In the genomic region with DNA sequence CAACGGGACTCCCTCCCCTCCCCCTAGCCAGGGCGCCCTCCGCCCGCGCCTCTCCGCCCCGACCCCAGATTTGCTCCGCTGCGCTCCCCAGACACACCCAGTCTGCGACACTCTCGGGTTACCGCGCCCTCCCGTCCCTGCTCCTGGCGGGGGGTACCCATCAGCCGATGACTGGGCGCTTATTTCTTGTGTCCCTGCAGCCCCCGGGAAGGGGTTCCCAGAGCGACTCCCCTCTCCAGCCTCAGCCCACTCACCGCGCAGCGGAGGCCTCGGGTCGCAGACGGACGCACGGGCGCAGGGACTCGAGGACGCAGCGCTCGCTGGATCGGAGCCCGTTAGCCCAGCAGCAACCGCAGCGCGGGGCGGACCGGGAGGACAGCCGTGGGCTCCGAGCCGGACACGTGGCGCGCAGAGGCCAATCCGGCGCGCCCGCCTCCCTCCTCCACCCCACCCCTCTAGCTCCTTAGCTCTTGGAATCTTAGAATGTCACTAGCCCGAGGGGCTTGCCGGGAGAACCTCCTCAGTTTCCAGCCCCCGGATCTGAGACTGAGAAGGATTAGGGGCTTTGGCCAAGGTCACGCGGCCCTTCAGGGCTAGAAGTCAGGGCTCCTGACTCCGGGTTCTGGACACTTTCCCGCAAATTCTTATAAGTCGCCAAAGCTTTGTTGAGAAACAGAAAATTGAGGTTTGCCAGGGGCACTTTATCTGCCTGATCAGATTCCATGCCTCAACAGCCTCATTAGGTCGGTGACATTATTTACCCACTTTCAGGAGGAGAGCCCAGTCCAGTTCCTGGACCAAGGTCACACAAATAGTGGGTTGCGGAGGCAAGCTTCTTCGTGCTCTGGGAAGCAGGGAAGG, we compare ENCODE assay signal across 1 cellular context.
A peak's percentile ranks its signal among the peaks of the same experiment; 100 is the strongest.
TF ChIP-seq lines count a peak whose summit lies in the region.

A gene (minus strand): TSS at position 354 of the 861 bp plus-strand sequence. CDS start 9,878 bp downstream, outside the sequence.

TF ChIP-seq in GM12878, 131 proteins besides CTCF, POLR2A, EP300 and RAD21 (continues in another document):
- TF ChIP-seq, protein P1, sequence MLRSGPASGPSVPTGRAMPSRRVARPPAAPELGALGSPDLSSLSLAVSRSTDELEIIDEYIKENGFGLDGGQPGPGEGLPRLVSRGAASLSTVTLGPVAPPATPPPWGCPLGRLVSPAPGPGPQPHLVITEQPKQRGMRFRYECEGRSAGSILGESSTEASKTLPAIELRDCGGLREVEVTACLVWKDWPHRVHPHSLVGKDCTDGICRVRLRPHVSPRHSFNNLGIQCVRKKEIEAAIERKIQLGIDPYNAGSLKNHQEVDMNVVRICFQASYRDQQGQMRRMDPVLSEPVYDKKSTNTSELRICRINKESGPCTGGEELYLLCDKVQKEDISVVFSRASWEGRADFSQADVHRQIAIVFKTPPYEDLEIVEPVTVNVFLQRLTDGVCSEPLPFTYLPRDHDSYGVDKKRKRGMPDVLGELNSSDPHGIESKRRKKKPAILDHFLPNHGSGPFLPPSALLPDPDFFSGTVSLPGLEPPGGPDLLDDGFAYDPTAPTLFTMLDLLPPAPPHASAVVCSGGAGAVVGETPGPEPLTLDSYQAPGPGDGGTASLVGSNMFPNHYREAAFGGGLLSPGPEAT (IDR thresholded peaks at IDR 0.05; ENCODE audit: low read depth) = peak; percentile 46; the same call in 1 of the 2 replicates
- TF ChIP-seq SUPT20H (IDR thresholded peaks at IDR 0.05; ENCODE audit: borderline replicate concordance, control insufficient read depth, low read depth, low read length) = no peak
- TF ChIP-seq CREB1 (IDR thresholded peaks at IDR 0.05; ENCODE audit: low read depth) = no peak
- peak; percentile 81 for TF ChIP-seq RAD51 (IDR thresholded peaks at IDR 0.05)
- TF ChIP-seq, protein P2, sequence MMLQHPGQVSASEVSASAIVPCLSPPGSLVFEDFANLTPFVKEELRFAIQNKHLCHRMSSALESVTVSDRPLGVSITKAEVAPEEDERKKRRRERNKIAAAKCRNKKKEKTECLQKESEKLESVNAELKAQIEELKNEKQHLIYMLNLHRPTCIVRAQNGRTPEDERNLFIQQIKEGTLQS (IDR thresholded peaks at IDR 0.05; ENCODE audit: borderline replicate concordance, extremely low read depth, low read depth, low read length) = peak; percentile 77
- peak; percentile 73; the same call in 2 of the 3 replicates for TF ChIP-seq POU2F2 (IDR thresholded peaks at IDR 0.05; ENCODE audit: borderline replicate concordance, low read depth, low read length)
- no peak for TF ChIP-seq CBX3 (IDR thresholded peaks at IDR 0.05; ENCODE audit: borderline replicate concordance, low read depth)
- no peak for TF ChIP-seq SMC3 (IDR thresholded peaks at IDR 0.05; ENCODE audit: borderline replicate concordance, low read length)
- 0 out of 2 replicates have a peak, but pooled peaks have one; percentile 57 for TF ChIP-seq GATAD2B (conservative IDR thresholded peaks at IDR 0.05; ENCODE audit: low read depth)
- TF ChIP-seq ASH2L (IDR thresholded peaks at IDR 0.05; ENCODE audit: borderline replicate concordance, low read depth) = no peak
- TF ChIP-seq, protein P3, sequence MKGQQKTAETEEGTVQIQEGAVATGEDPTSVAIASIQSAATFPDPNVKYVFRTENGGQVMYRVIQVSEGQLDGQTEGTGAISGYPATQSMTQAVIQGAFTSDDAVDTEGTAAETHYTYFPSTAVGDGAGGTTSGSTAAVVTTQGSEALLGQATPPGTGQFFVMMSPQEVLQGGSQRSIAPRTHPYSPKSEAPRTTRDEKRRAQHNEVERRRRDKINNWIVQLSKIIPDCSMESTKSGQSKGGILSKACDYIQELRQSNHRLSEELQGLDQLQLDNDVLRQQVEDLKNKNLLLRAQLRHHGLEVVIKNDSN (IDR thresholded peaks at IDR 0.05; ENCODE audit: borderline replicate concordance, extremely low read length, insufficient read depth, low read depth, low read length) = peak; percentile 96
- peak; percentile 36; the same call in 1 of the 2 replicates for TF ChIP-seq TAF1 (IDR thresholded peaks at IDR 0.05; ENCODE audit: borderline replicate concordance, low read depth, low read length)
- no peak for TF ChIP-seq ZNF622 (IDR thresholded peaks at IDR 0.05)
- TF ChIP-seq NFXL1 (IDR thresholded peaks at IDR 0.05; ENCODE audit: borderline replicate concordance) = no peak
- 0 out of 2 replicates have a peak, but pooled peaks have one; percentile 30 for TF ChIP-seq CHD1 (IDR thresholded peaks at IDR 0.05; ENCODE audit: low read depth, low read length)
- TF ChIP-seq, protein P4, sequence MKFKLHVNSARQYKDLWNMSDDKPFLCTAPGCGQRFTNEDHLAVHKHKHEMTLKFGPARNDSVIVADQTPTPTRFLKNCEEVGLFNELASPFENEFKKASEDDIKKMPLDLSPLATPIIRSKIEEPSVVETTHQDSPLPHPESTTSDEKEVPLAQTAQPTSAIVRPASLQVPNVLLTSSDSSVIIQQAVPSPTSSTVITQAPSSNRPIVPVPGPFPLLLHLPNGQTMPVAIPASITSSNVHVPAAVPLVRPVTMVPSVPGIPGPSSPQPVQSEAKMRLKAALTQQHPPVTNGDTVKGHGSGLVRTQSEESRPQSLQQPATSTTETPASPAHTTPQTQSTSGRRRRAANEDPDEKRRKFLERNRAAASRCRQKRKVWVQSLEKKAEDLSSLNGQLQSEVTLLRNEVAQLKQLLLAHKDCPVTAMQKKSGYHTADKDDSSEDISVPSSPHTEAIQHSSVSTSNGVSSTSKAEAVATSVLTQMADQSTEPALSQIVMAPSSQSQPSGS (IDR thresholded peaks at IDR 0.05; ENCODE audit: low read length) = no peak
- TF ChIP-seq SP1 (IDR thresholded peaks at IDR 0.05; ENCODE audit: low read depth, low read length) = peak; percentile 35
- TF ChIP-seq, protein P5, sequence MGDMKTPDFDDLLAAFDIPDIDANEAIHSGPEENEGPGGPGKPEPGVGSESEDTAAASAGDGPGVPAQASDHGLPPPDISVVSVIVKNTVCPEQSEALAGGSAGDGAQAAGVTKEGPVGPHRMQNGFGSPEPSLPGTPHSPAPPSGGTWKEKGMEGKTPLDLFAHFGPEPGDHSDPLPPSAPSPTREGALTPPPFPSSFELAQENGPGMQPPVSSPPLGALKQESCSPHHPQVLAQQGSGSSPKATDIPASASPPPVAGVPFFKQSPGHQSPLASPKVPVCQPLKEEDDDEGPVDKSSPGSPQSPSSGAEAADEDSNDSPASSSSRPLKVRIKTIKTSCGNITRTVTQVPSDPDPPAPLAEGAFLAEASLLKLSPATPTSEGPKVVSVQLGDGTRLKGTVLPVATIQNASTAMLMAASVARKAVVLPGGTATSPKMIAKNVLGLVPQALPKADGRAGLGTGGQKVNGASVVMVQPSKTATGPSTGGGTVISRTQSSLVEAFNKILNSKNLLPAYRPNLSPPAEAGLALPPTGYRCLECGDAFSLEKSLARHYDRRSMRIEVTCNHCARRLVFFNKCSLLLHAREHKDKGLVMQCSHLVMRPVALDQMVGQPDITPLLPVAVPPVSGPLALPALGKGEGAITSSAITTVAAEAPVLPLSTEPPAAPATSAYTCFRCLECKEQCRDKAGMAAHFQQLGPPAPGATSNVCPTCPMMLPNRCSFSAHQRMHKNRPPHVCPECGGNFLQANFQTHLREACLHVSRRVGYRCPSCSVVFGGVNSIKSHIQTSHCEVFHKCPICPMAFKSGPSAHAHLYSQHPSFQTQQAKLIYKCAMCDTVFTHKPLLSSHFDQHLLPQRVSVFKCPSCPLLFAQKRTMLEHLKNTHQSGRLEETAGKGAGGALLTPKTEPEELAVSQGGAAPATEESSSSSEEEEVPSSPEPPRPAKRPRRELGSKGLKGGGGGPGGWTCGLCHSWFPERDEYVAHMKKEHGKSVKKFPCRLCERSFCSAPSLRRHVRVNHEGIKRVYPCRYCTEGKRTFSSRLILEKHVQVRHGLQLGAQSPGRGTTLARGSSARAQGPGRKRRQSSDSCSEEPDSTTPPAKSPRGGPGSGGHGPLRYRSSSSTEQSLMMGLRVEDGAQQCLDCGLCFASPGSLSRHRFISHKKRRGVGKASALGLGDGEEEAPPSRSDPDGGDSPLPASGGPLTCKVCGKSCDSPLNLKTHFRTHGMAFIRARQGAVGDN (IDR thresholded peaks at IDR 0.05) = 0 out of 2 replicates have a peak, but pooled peaks have one; percentile 14
- TF ChIP-seq, protein P6, sequence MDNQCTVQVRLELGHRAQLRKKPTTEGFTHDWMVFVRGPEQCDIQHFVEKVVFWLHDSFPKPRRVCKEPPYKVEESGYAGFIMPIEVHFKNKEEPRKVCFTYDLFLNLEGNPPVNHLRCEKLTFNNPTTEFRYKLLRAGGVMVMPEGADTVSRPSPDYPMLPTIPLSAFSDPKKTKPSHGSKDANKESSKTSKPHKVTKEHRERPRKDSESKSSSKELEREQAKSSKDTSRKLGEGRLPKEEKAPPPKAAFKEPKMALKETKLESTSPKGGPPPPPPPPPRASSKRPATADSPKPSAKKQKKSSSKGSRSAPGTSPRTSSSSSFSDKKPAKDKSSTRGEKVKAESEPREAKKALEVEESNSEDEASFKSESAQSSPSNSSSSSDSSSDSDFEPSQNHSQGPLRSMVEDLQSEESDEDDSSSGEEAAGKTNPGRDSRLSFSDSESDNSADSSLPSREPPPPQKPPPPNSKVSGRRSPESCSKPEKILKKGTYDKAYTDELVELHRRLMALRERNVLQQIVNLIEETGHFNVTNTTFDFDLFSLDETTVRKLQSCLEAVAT (IDR thresholded peaks at IDR 0.05) = peak; percentile 50; the same call in 1 of the 2 replicates
- TF ChIP-seq EGR1 (IDR thresholded peaks at IDR 0.05; ENCODE audit: borderline replicate concordance in 1 of 2, low read depth in 2 of 2, low read length in 2 of 2) = no peak
- TF ChIP-seq NR2C1 (IDR thresholded peaks at IDR 0.05) = no peak
- TF ChIP-seq SREBF2 (IDR thresholded peaks at IDR 0.05; ENCODE audit: low read length) = no peak
- TF ChIP-seq, protein P7, sequence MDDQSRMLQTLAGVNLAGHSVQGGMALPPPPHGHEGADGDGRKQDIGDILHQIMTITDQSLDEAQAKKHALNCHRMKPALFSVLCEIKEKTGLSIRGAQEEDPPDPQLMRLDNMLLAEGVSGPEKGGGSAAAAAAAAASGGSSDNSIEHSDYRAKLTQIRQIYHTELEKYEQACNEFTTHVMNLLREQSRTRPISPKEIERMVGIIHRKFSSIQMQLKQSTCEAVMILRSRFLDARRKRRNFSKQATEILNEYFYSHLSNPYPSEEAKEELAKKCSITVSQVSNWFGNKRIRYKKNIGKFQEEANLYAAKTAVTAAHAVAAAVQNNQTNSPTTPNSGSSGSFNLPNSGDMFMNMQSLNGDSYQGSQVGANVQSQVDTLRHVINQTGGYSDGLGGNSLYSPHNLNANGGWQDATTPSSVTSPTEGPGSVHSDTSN (IDR thresholded peaks at IDR 0.05; ENCODE audit: insufficient replicate concordance, low read depth, low read length) = no peak
- TF ChIP-seq HDGF (IDR thresholded peaks at IDR 0.05) = no peak
- no peak for TF ChIP-seq BMI1 (IDR thresholded peaks at IDR 0.05; ENCODE audit: borderline replicate concordance)
- TF ChIP-seq, protein P8, sequence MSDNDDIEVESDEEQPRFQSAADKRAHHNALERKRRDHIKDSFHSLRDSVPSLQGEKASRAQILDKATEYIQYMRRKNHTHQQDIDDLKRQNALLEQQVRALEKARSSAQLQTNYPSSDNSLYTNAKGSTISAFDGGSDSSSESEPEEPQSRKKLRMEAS (IDR thresholded peaks at IDR 0.05; ENCODE audit: low read depth, low read length) = peak; percentile 74
- TF ChIP-seq RUNX3 (IDR thresholded peaks at IDR 0.05; ENCODE audit: low read length) = no peak
- TF ChIP-seq IKZF1 (conservative IDR thresholded peaks at IDR 0.05) = peak; percentile 64
- TF ChIP-seq, protein P9, sequence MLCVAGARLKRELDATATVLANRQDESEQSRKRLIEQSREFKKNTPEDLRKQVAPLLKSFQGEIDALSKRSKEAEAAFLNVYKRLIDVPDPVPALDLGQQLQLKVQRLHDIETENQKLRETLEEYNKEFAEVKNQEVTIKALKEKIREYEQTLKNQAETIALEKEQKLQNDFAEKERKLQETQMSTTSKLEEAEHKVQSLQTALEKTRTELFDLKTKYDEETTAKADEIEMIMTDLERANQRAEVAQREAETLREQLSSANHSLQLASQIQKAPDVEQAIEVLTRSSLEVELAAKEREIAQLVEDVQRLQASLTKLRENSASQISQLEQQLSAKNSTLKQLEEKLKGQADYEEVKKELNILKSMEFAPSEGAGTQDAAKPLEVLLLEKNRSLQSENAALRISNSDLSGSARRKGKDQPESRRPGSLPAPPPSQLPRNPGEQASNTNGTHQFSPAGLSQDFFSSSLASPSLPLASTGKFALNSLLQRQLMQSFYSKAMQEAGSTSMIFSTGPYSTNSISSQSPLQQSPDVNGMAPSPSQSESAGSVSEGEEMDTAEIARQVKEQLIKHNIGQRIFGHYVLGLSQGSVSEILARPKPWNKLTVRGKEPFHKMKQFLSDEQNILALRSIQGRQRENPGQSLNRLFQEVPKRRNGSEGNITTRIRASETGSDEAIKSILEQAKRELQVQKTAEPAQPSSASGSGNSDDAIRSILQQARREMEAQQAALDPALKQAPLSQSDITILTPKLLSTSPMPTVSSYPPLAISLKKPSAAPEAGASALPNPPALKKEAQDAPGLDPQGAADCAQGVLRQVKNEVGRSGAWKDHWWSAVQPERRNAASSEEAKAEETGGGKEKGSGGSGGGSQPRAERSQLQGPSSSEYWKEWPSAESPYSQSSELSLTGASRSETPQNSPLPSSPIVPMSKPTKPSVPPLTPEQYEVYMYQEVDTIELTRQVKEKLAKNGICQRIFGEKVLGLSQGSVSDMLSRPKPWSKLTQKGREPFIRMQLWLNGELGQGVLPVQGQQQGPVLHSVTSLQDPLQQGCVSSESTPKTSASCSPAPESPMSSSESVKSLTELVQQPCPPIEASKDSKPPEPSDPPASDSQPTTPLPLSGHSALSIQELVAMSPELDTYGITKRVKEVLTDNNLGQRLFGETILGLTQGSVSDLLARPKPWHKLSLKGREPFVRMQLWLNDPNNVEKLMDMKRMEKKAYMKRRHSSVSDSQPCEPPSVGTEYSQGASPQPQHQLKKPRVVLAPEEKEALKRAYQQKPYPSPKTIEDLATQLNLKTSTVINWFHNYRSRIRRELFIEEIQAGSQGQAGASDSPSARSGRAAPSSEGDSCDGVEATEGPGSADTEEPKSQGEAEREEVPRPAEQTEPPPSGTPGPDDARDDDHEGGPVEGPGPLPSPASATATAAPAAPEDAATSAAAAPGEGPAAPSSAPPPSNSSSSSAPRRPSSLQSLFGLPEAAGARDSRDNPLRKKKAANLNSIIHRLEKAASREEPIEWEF (IDR thresholded peaks at IDR 0.05; ENCODE audit: insufficient replicate concordance, low read depth, low read length) = no peak
- TF ChIP-seq POLR2AphosphoS2 (IDR thresholded peaks at IDR 0.05; ENCODE audit: low read depth, low read length) = no peak
- peak; percentile 47; the same call in 1 of the 2 replicates for TF ChIP-seq YY1 (IDR thresholded peaks at IDR 0.05; ENCODE audit: low read depth, low read length)
- TF ChIP-seq, protein P10, sequence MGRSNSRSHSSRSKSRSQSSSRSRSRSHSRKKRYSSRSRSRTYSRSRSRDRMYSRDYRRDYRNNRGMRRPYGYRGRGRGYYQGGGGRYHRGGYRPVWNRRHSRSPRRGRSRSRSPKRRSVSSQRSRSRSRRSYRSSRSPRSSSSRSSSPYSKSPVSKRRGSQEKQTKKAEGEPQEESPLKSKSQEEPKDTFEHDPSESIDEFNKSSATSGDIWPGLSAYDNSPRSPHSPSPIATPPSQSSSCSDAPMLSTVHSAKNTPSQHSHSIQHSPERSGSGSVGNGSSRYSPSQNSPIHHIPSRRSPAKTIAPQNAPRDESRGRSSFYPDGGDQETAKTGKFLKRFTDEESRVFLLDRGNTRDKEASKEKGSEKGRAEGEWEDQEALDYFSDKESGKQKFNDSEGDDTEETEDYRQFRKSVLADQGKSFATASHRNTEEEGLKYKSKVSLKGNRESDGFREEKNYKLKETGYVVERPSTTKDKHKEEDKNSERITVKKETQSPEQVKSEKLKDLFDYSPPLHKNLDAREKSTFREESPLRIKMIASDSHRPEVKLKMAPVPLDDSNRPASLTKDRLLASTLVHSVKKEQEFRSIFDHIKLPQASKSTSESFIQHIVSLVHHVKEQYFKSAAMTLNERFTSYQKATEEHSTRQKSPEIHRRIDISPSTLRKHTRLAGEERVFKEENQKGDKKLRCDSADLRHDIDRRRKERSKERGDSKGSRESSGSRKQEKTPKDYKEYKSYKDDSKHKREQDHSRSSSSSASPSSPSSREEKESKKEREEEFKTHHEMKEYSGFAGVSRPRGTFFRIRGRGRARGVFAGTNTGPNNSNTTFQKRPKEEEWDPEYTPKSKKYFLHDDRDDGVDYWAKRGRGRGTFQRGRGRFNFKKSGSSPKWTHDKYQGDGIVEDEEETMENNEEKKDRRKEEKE (IDR thresholded peaks at IDR 0.05) = no peak
